In the genomic region with DNA sequence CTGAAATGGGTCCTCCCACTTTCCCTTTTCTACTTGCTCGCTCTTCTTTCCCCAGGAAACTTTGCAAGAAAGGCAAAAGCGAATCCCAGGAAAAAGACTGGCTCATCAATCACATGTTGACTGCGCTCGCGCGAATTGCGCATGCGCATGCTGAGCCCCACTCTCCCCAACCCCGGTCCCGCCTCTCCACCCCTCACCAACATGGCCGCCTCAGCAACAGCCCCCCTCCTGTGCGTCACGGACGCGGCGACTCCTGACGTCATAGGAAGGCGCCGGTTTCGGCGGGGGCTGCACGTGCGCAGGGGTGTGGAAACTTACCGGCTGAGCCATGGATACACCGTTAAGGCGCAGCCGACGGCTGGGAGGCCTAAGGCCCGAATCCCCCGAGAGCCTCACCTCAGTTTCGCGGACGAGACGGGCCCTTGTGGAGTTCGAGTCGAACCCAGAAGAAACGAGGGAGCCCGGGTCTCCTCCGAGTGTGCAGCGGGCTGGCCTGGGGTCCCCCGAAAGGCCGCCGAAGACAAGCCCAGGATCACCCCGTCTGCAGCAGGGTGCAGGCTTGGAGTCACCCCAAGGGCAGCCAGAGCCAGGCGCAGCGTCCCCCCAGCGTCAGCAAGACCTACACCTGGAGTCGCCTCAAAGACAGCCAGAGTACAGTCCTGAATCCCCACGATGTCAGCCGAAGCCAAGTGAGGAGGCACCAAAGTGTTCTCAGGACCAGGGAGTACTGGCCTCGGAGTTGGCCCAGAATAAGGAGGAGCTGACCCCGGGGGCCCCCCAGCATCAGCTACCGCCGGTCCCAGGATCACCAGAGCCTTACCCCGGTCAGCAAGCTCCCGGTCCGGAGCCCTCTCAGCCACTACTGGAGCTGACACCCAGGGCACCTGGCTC, we compare ENCODE assay signal across 1 cellular context.
TF ChIP-seq lines count a peak whose summit lies in the region.

A gene with protein sequence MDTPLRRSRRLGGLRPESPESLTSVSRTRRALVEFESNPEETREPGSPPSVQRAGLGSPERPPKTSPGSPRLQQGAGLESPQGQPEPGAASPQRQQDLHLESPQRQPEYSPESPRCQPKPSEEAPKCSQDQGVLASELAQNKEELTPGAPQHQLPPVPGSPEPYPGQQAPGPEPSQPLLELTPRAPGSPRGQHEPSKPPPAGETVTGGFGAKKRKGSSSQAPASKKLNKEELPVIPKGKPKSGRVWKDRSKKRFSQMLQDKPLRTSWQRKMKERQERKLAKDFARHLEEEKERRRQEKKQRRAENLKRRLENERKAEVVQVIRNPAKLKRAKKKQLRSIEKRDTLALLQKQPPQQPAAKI (plus strand): TSS at position 317 of the 891 bp plus-strand sequence. CDS start 12 bp downstream, at position 329.

TF ChIP-seq in K562, 482 proteins besides CTCF, POLR2A, EP300 and RAD21 (continued from another document and continues in another):
- TF ChIP-seq PATZ1 (CRISPR knock-in tag; IDR thresholded peaks at IDR 0.05; ENCODE audit: borderline replicate concordance) (no peak), SOX6 (IDR thresholded peaks at IDR 0.05) (0 out of 2 replicates have a peak, but pooled peaks have one; percentile 56), PTBP1 (IDR thresholded peaks at IDR 0.05; ENCODE audit: low read depth, low read length) (0 out of 2 replicates have a peak, but pooled peaks have one; percentile 27), PHB2 (IDR thresholded peaks at IDR 0.05; ENCODE audit: low read depth) (no peak), MYNN (IDR thresholded peaks at IDR 0.05) (0 out of 2 replicates have a peak, but pooled peaks have one; percentile 19), MYNN (CRISPR knock-in tag; IDR thresholded peaks at IDR 0.05) (no peak), ZNF140 (CRISPR knock-in tag; IDR thresholded peaks at IDR 0.05) (no peak), CBX8 (IDR thresholded peaks at IDR 0.05; ENCODE audit: borderline replicate concordance, extremely low read depth, low read depth, low read length, poor library complexity, severe bottlenecking) (no peak), PCBP1 (IDR thresholded peaks at IDR 0.05; ENCODE audit: low read depth, low read length, poor library complexity, severe bottlenecking) (no peak), ZNF316 (IDR thresholded peaks at IDR 0.05) (no peak), TAF9B (IDR thresholded peaks at IDR 0.05; ENCODE audit: partially characterized antibody) (no peak), GTF2F1 (IDR thresholded peaks at IDR 0.05; ENCODE audit: low read depth, low read length) (0 out of 2 replicates have a peak, but pooled peaks have one; percentile 55), E2F4 (CRISPR knock-in tag; IDR thresholded peaks at IDR 0.05; ENCODE audit: low read depth) (no peak), BRF1 (IDR thresholded peaks at IDR 0.05; ENCODE audit: borderline replicate concordance, extremely low read depth, insufficient read length) (no peak), NCOA1 (IDR thresholded peaks at IDR 0.05; ENCODE audit: low read depth) (no peak), TCF3 (CRISPR knock-in tag; IDR thresholded peaks at IDR 0.05) (peak; percentile 34), ZNF354B (CRISPR knock-in tag; IDR thresholded peaks at IDR 0.05) (no peak), FUS (optimal IDR thresholded peaks at IDR 0.05; ENCODE audit: low read depth, low read length) (no peak), NELFE (IDR thresholded peaks at IDR 0.05; ENCODE audit: insufficient read depth, insufficient read length) (no peak), KLF13 (tag; IDR thresholded peaks at IDR 0.05; ENCODE audit: borderline replicate concordance, low read depth) (peak; percentile 72; the same call in 1 of the 2 replicates), ZNF449 (CRISPR knock-in tag; IDR thresholded peaks at IDR 0.05) (no peak), SREBF2 (CRISPR knock-in tag; IDR thresholded peaks at IDR 0.05) (peak; percentile 84; the same call in 1 of the 2 replicates), CEBPB (tag; IDR thresholded peaks at IDR 0.05) (no peak), MED1 (CRISPR knock-in tag; IDR thresholded peaks at IDR 0.05; ENCODE audit: borderline replicate concordance) (no peak), MTA2 (IDR thresholded peaks at IDR 0.05; ENCODE audit: low read depth) (no peak), SETDB1 (IDR thresholded peaks at IDR 0.05; ENCODE audit: low read length) (peak; percentile 35), ZNF764 (CRISPR knock-in tag; IDR thresholded peaks at IDR 0.05; ENCODE audit: low read depth) (no peak), ZNF586 (CRISPR knock-in tag; conservative IDR thresholded peaks at IDR 0.05) (no peak), YY1 (IDR thresholded peaks at IDR 0.05; ENCODE audit: borderline replicate concordance in 1 of 3, control insufficient read depth in 1 of 3, extremely low read depth in 1 of 3, insufficient read depth in 3 of 3, insufficient read length in 1 of 3, insufficient replicate concordance in 2 of 3, low read depth in 1 of 3, low read length in 2 of 3) (peak; percentile 90 to 100 (median 99)), TRIM24 (IDR thresholded peaks at IDR 0.05) (no peak), STAT5A (IDR thresholded peaks at IDR 0.05; ENCODE audit: borderline replicate concordance, low read length) (no peak), SNAPC5 (CRISPR knock-in tag; IDR thresholded peaks at IDR 0.05) (no peak), STAG1 (CRISPR knock-in tag; IDR thresholded peaks at IDR 0.05; ENCODE audit: borderline replicate concordance) (no peak), SMARCA5 (IDR thresholded peaks at IDR 0.05) (no peak), E2F8 (IDR thresholded peaks at IDR 0.05; ENCODE audit: low read depth, partially characterized antibody) (peak; percentile 95), FOXK2 (conservative IDR thresholded peaks at IDR 0.05 in 1 of 2, IDR thresholded peaks at IDR 0.05 in 1 of 2; ENCODE audit: low read depth in 2 of 2) (peak; percentile 97 to 99), ZNF77 (CRISPR knock-in tag; IDR thresholded peaks at IDR 0.05) (no peak), CBFA2T2 (conservative IDR thresholded peaks at IDR 0.05) (no peak; the same call in 1 of the 2 replicates), SLC30A9 (CRISPR knock-in tag; IDR thresholded peaks at IDR 0.05) (no peak), EZH2 (IDR thresholded peaks at IDR 0.05; ENCODE audit: borderline replicate concordance, low read depth, low read length) (no peak), MTA1 (IDR thresholded peaks at IDR 0.05; ENCODE audit: borderline replicate concordance) (peak; percentile 100)
- TF ChIP-seq, protein P1, sequence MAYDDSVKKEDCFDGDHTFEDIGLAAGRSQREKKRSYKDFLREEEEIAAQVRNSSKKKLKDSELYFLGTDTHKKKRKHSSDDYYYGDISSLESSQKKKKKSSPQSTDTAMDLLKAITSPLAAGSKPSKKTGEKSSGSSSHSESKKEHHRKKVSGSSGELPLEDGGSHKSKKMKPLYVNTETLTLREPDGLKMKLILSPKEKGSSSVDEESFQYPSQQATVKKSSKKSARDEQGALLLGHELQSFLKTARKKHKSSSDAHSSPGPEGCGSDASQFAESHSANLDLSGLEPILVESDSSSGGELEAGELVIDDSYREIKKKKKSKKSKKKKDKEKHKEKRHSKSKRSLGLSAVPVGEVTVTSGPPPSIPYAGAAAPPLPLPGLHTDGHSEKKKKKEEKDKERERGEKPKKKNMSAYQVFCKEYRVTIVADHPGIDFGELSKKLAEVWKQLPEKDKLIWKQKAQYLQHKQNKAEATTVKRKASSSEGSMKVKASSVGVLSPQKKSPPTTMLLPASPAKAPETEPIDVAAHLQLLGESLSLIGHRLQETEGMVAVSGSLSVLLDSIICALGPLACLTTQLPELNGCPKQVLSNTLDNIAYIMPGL (CRISPR knock-in tag; IDR thresholded peaks at IDR 0.05) = peak; percentile 56; the same call in 1 of the 2 replicates
- TF ChIP-seq, protein P2, sequence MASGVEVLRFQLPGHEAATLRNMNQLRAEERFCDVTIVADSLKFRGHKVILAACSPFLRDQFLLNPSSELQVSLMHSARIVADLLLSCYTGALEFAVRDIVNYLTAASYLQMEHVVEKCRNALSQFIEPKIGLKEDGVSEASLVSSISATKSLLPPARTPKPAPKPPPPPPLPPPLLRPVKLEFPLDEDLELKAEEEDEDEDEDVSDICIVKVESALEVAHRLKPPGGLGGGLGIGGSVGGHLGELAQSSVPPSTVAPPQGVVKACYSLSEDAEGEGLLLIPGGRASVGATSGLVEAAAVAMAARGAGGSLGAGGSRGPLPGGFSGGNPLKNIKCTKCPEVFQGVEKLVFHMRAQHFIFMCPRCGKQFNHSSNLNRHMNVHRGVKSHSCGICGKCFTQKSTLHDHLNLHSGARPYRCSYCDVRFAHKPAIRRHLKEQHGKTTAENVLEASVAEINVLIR (CRISPR knock-in tag; IDR thresholded peaks at IDR 0.05) = peak; percentile 100
- TF ChIP-seq, protein P3, sequence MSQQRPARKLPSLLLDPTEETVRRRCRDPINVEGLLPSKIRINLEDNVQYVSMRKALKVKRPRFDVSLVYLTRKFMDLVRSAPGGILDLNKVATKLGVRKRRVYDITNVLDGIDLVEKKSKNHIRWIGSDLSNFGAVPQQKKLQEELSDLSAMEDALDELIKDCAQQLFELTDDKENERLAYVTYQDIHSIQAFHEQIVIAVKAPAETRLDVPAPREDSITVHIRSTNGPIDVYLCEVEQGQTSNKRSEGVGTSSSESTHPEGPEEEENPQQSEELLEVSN (IDR thresholded peaks at IDR 0.05; ENCODE audit: borderline replicate concordance in 1 of 2, extremely low read depth in 1 of 2, insufficient read depth in 1 of 2, insufficient read length in 1 of 2, low read depth in 1 of 2, low read length in 1 of 2, poor library complexity in 1 of 2, severe bottlenecking in 1 of 2) = peak; percentile 86 to 87
